Comparison of ENCODE assay signal across 1 cellular context in genomic region chr1:151459331-151460046, GRCh38.
TF ChIP-seq lines count a peak whose summit lies in the region.

Gene POGZ (minus strand): TSS chr1:151459494. CDS start chr1:151442204, 17,290 bp downstream.

TF ChIP-seq in IMR-90, 13 proteins besides CTCF, POLR2A, EP300 and RAD21:
- TF ChIP-seq NFE2L2 (IDR thresholded peaks at IDR 0.05; ENCODE audit: low read depth, low read length) (no peak), MAZ (IDR thresholded peaks at IDR 0.05; ENCODE audit: borderline replicate concordance, low read depth, low read length) (peak; percentile 88), ELK1 (IDR thresholded peaks at IDR 0.05; ENCODE audit: borderline replicate concordance, low read depth, low read length) (peak; percentile 52; the same call in 1 of the 2 replicates), SMC3 (IDR thresholded peaks at IDR 0.05; ENCODE audit: low read depth, low read length) (0 out of 2 replicates have a peak, but pooled peaks have one; percentile 3)
